Comparison of ENCODE assay signal across 6 cellular contexts in genomic region chr7:157896376-157896675, GRCh38.
DNase-seq lines count a peak whose midpoint lies in the region; ATAC-seq and TF ChIP-seq lines count a peak whose summit lies in the region.
"Not testable (repeated sequence)": the region's sequence is repeated elsewhere in the genome, so short reads cannot be mapped to it uniquely, and the experiment has no call there.

No MANE protein-coding gene starts in this region.

- not testable (repeated sequence) for H3K4me3 ChIP-seq in RWPE2 (ENCODE audit: severe bottlenecking); endodermal cell (ENCODE audit: low read length); mesenchymal stem cell (ENCODE audit: insufficient read depth in 1 of 2, low read depth in 1 of 2, low read length in 2 of 2); neural progenitor cell

- H2AK5ac ChIP-seq in mesenchymal stem cell (ENCODE audit: low read length, severe bottlenecking): not testable (repeated sequence)

- H3K4ac ChIP-seq in mesenchymal stem cell (ENCODE audit: low read depth in 1 of 2, low read length in 2 of 2): not testable (repeated sequence)

- not testable (repeated sequence) for H3K36me3 ChIP-seq in RWPE2 (ENCODE audit: low read depth); endodermal cell (ENCODE audit: control insufficient read depth, insufficient read depth, low read length); mesenchymal stem cell (ENCODE audit: control insufficient read depth in 1 of 2, insufficient read depth in 2 of 2, low read depth in 1 of 2, low read length in 2 of 2); neural progenitor cell

- not testable (repeated sequence) for H2BK120ac ChIP-seq in mesenchymal stem cell (ENCODE audit: low read depth, low read length)

- not testable (repeated sequence) for H3K4me3 Mint-ChIP-seq in chondrocyte (ENCODE audit: unreplicated experiment); endodermal cell; neural progenitor cell

- H4K20me1 ChIP-seq in neural progenitor cell (ENCODE audit: low read depth): not testable (repeated sequence)

- not testable (repeated sequence) for H3K14ac ChIP-seq in mesenchymal stem cell (ENCODE audit: low read length in 2 of 2)

- not testable (repeated sequence) for TF ChIP-seq CTCF in RWPE2 (IDR thresholded peaks at IDR 0.05; ENCODE audit: poor library complexity, severe bottlenecking); chondrocyte (IDR thresholded peaks at IDR 0.05); endodermal cell (conservative IDR thresholded peaks at IDR 0.05); neural progenitor cell (IDR thresholded peaks at IDR 0.05)

- H3K23ac ChIP-seq in mesenchymal stem cell (ENCODE audit: low read length in 2 of 2): not testable (repeated sequence)

- H3K27me3 Mint-ChIP-seq in chondrocyte (ENCODE audit: low read depth); endodermal cell (ENCODE audit: insufficient read depth); neural progenitor cell (ENCODE audit: insufficient read depth, low read depth): not testable (repeated sequence)

- not testable (repeated sequence) for ATAC-seq in RWPE2 (ENCODE audit: low read depth)

- not testable (repeated sequence) for H3K4me1 ChIP-seq in RWPE2 (ENCODE audit: insufficient read depth, poor library complexity, severe bottlenecking); endodermal cell (ENCODE audit: control insufficient read depth, insufficient read depth, low read length); mesenchymal stem cell (ENCODE audit: control insufficient read depth, insufficient read depth, low read depth, low read length)
- peaks cover 13% of the 10 kb centered on the region for H3K4me1 ChIP-seq in neural progenitor cell

- not testable (repeated sequence) for H3K79me1 ChIP-seq in mesenchymal stem cell (replicated peaks; ENCODE audit: low read length, poor library complexity, severe bottlenecking)

- not testable (repeated sequence) for H3K18ac ChIP-seq in mesenchymal stem cell (ENCODE audit: low read depth in 1 of 2, low read length in 2 of 2)

- WGBS in endodermal cell (ENCODE audit: insufficient coverage in 1 of 2, insufficient read length in 1 of 2), 2 experiments: 82 to 88% methylated on average over 11 to 15 of the region's 15 CpGs
- WGBS in mesenchymal stem cell: 85% methylated on average over 15 of the region's 15 CpGs

- H4K91ac ChIP-seq in mesenchymal stem cell (ENCODE audit: low read length): peak overlapping the region; percentile 39

- not testable (repeated sequence) for H3K9me3 ChIP-seq in RWPE2 (ENCODE audit: severe bottlenecking); mesenchymal stem cell (ENCODE audit: control insufficient read depth, low read length); neural progenitor cell (ENCODE audit: low read depth)
- peaks cover 80% of the 10 kb centered on the region for H3K9me3 ChIP-seq in endodermal cell (ENCODE audit: control insufficient read depth, low read length)

- not testable (repeated sequence) for H3K9ac ChIP-seq in endodermal cell (ENCODE audit: extremely low read depth, low read length, poor library complexity, severe bottlenecking); mesenchymal stem cell (ENCODE audit: low read length); neural progenitor cell

- not testable (repeated sequence) for H2BK15ac ChIP-seq in mesenchymal stem cell (ENCODE audit: low read depth, poor library complexity, severe bottlenecking)

- H2BK5ac ChIP-seq in mesenchymal stem cell (ENCODE audit: low read depth, low read length, poor library complexity, severe bottlenecking): not testable (repeated sequence)

- H3K4me1 Mint-ChIP-seq in chondrocyte (ENCODE audit: low read depth); endodermal cell: not testable (repeated sequence)
- H3K4me1 Mint-ChIP-seq in neural progenitor cell: peaks cover 19% of the 10 kb centered on the region

- H3F3A ChIP-seq in neural progenitor cell (ENCODE audit: low read depth): not testable (repeated sequence)

- H3K27ac ChIP-seq in RWPE2 (ENCODE audit: poor library complexity, severe bottlenecking); endodermal cell (ENCODE audit: low read depth, low read length); mesenchymal stem cell (ENCODE audit: low read length, poor library complexity, severe bottlenecking); neural progenitor cell: not testable (repeated sequence)

- H3K27me3 ChIP-seq in RWPE2 (ENCODE audit: insufficient read depth, poor library complexity, severe bottlenecking); endodermal cell (ENCODE audit: control insufficient read depth, insufficient read depth, low read length, poor library complexity, severe bottlenecking); mesenchymal stem cell (ENCODE audit: control insufficient read depth in 1 of 2, insufficient read depth in 1 of 2, low read length in 2 of 2); neural progenitor cell: not testable (repeated sequence)

- H3K4me2 ChIP-seq in mesenchymal stem cell (ENCODE audit: low read length, poor library complexity, severe bottlenecking); neural progenitor cell: not testable (repeated sequence)

- H2AFZ ChIP-seq in mesenchymal stem cell (ENCODE audit: low read depth, low read length); neural progenitor cell (replicated peaks): not testable (repeated sequence)

- not testable (repeated sequence) for H2BK12ac ChIP-seq in mesenchymal stem cell (ENCODE audit: low read length in 2 of 2)

- not testable (repeated sequence) for H3K27ac Mint-ChIP-seq in chondrocyte (ENCODE audit: unreplicated experiment); endodermal cell
- H3K27ac Mint-ChIP-seq in neural progenitor cell: peak overlapping the region; percentile 79

- DNase-seq in D341Med (ENCODE audit: low spot score) (peak; percentile 7), RWPE2 (ENCODE audit: low spot score) (peak; percentile 23), chondrocyte (ENCODE audit: low spot score) (peak; percentile 74), endodermal cell (peak; percentile 11)
- DNase-seq in mesenchymal stem cell; neural progenitor cell (ENCODE audit: low spot score): not testable (repeated sequence)

- not testable (repeated sequence) for H3K36me3 Mint-ChIP-seq in chondrocyte (ENCODE audit: low read depth); endodermal cell (ENCODE audit: low read depth); neural progenitor cell

- H4K8ac ChIP-seq in mesenchymal stem cell (ENCODE audit: low read length): not testable (repeated sequence)

- H3K9me3 Mint-ChIP-seq in chondrocyte (ENCODE audit: low read depth); endodermal cell; neural progenitor cell: not testable (repeated sequence)

- not testable (repeated sequence) for H3K79me2 ChIP-seq in neural progenitor cell (ENCODE audit: low read depth)
